18 cellular contexts compared by ENCODE assay signal in genomic region chr19:28898279-28898678, GRCh38.
A peak's percentile ranks its signal among the peaks of the same experiment; 100 is the strongest.
DNase-seq lines count a peak whose midpoint lies in the region; ATAC-seq and TF ChIP-seq lines count a peak whose summit lies in the region.
"Had no signal": no experiment of that assay in that cellular context is flagged by ENCODE, and none has a peak within 500 bp of the region (broad histone marks: within the 10 kb centered on the region; RNA-seq: fewer than 3 reads in every experiment).

No MANE protein-coding gene starts in this region.

- no peaks in the 10 kb centered on the region for H3K36me3 Mint-ChIP-seq in stimulated activated effector memory CD8-positive, alpha-beta T cell treated with anti-CD3 and anti-CD28 coated beads, Interleukin-12 subunit alpha, Interleukin-12 subunit beta, amount 100 ng/mL, for 72 hours

- H3K4me1 Mint-ChIP-seq in stimulated activated effector memory CD8-positive, alpha-beta T cell treated with anti-CD3 and anti-CD28 coated beads, Interleukin-12 subunit alpha, Interleukin-12 subunit beta, amount 100 ng/mL, for 72 hours, result no peaks in the 10 kb centered on the region

- no peaks in the 10 kb centered on the region for H3K9me3 Mint-ChIP-seq in stimulated activated effector memory CD8-positive, alpha-beta T cell treated with anti-CD3 and anti-CD28 coated beads, Interleukin-12 subunit alpha, Interleukin-12 subunit beta, amount 100 ng/mL, for 72 hours

- no peak for TF ChIP-seq POLR2A in adrenal gland (IDR thresholded peaks at IDR 0.05)

- ATAC-seq in stimulated activated effector memory CD8-positive, alpha-beta T cell treated with anti-CD3 and anti-CD28 coated beads, Interleukin-12 subunit alpha, Interleukin-12 subunit beta, amount 100 ng/mL, for 72 hours, result no peak
- ATAC-seq: A549 had no signal

- no peaks in the 10 kb centered on the region for H3K9me3 ChIP-seq in adipocyte (ENCODE audit: control insufficient read depth, low read length)
- H3K9me3 ChIP-seq in adrenal gland (replicated peaks in 1 of 3), result no peaks in the 10 kb centered on the region
- H3K9me3 ChIP-seq: HAP-1, SK-N-SH had no signal

- no peak overlapping the region for H3K4me3 Mint-ChIP-seq in stimulated activated effector memory CD8-positive, alpha-beta T cell treated with anti-CD3 and anti-CD28 coated beads, Interleukin-12 subunit alpha, Interleukin-12 subunit beta, amount 100 ng/mL, for 72 hours

- WGBS in adrenal gland, 4 donors, result 70 to 88% (median 77%) methylated on average over 5 of the region's 5 CpGs

- no peak for TF ChIP-seq CTCF in AG10803 (conservative IDR thresholded peaks at IDR 0.05; ENCODE audit: low read length)
- no peak for TF ChIP-seq CTCF in adrenal gland (IDR thresholded peaks at IDR 0.05)

- no peak overlapping the region for H3K9ac ChIP-seq in adipocyte (ENCODE audit: low read length)
- H3K9ac ChIP-seq: SK-N-SH had no signal

- H3K27me3 ChIP-seq in adipocyte (replicated peaks; ENCODE audit: control insufficient read depth, insufficient read depth, low read length), result no peaks in the 10 kb centered on the region
- H3K27me3 ChIP-seq in adrenal gland, result no peaks in the 10 kb centered on the region

- H3K4me3 ChIP-seq in AG10803 (ENCODE audit: low read length) (no peak overlapping the region), adipocyte (ENCODE audit: low read length) (no peak overlapping the region), adrenal gland (no peak overlapping the region)
- H3K4me3 ChIP-seq: A549, HAP-1 had no signal

- no peak overlapping the region for H3K27ac Mint-ChIP-seq in stimulated activated effector memory CD8-positive, alpha-beta T cell treated with anti-CD3 and anti-CD28 coated beads, Interleukin-12 subunit alpha, Interleukin-12 subunit beta, amount 100 ng/mL, for 72 hours

- H3K36me3 ChIP-seq in adipocyte (ENCODE audit: control insufficient read depth, insufficient read depth, low read length, severe bottlenecking), result no peaks in the 10 kb centered on the region
- no peaks in the 10 kb centered on the region for H3K36me3 ChIP-seq in adrenal gland (replicated peaks in 1 of 2)
- H3K36me3 ChIP-seq: HAP-1 had no signal

- H3K4me1 ChIP-seq in adipocyte (ENCODE audit: control insufficient read depth, insufficient read depth, low read length) (peaks cover 12% of the 10 kb centered on the region), adrenal gland (replicated peaks in 1 of 2) (no peaks in the 10 kb centered on the region)
- H3K4me1 ChIP-seq: A549, HAP-1 had no signal

- DNase-seq in AG10803 (ENCODE audit: low read depth) (peak; percentile 79), GM04504 (ENCODE audit: low read depth) (peak; percentile 53), adipocyte (ENCODE audit: low read depth) (peak; percentile 26), myocyte (ENCODE audit: low read depth) (peak; percentile 91), caudate nucleus (lab: John Stamatoyannopoulos, UW) (no peak), substantia nigra (lab: John Stamatoyannopoulos, UW) (no peak), adrenal gland (no peak)
- DNase-seq in stimulated activated effector memory CD8-positive, alpha-beta T cell treated with anti-CD3 and anti-CD28 coated beads, Interleukin-12 subunit alpha, Interleukin-12 subunit beta, amount 100 ng/mL, for 72 hours (ENCODE audit: low spot score in 2 of 2), result no peak
- DNase-seq: MV-4-11; NCI-H1694 treated with DMSO at 0.1 percent for 48 hours; NCI-H510A; NCI-H748 treated with DMSO at 0.1 percent for 48 hours; NK-92 treated with Interleukin-12 subunit alpha and Interleukin-12 subunit beta, amount 100 ng/mL, for 24 hours; SHP77 treated with DMSO at 0.1 percent for 48 hours; SK-N-SH had no signal

- no peak overlapping the region for H3K27ac ChIP-seq in caudate nucleus (ENCODE audit: low read depth, low read length)
- H3K27ac ChIP-seq in substantia nigra (ENCODE audit: low read depth, low read length, poor library complexity, severe bottlenecking), result no peak overlapping the region
- H3K27ac ChIP-seq in adrenal gland, result no peak overlapping the region
- H3K27ac ChIP-seq: A549, C4-2B had no signal

- intact Hi-C loops in adrenal gland (cut with DNase I), result loop anchor here in 1 of 2 donors (10.0 kb wide), 1 partner anchor 367 kb away; no protein-coding TSS in a partner anchor

Comparison
In these comparisons a context has a peak if more than half of its experiments do, and no peak if none do; other contexts are left out.
1. DNase-seq: peak in AG10803 (single experiment), GM04504 (single experiment), adipocyte (single experiment) and myocyte (single experiment); none in stimulated activated effector memory CD8-positive, alpha-beta T cell treated with anti-CD3 and anti-CD28 coated beads, Interleukin-12 subunit alpha, Interleukin-12 subunit beta, amount 100 ng/mL, for 72 hours (0 of 2), caudate nucleus (0 of 61), substantia nigra (0 of 49) and adrenal gland (0 of 7).